ENCODE assay signal across 8 cellular contexts in the genomic region with DNA sequence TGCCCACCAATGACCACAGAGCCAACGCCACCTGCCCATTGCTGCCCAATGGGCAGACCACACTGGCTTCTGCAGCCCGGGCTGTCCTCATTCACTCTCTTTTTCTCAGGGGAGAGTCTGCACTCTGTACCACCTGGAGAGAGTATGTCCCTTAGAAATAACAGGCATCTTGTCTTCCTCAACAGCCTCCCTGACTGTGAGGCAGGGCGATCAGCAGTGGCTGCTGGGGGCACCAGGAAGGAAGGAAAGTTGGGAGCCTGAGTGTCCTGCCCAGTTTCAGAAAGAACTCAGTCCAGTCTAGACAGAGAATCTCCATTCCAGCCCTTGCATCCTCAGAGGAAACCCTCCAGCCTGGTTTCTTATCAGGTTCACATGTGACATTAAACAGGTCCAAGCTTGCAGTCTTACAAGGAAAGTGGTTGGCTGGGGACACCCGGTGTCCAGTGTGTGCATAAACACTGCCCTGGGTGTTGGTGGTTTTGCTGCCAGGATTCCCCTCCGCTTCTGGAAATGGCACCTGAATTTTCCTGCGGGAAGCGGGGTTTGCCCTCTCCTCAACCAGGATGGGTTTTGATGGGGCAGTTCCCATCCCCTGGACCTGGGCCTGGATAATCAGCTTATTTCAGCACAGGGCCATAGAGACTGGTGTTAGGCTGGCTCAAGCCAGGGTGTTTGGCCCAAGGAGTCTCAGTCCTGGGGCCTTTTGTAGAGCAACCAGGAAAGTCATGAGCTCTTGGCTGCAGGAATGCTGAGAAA. TPM values are rescaled to one million over a fixed set of nuclear protein-coding genes. Genes with fewer than 3 reads are reported as not detected.
DNase-seq lines count a peak whose midpoint lies in the region; ATAC-seq and TF ChIP-seq lines count a peak whose summit lies in the region.

No MANE protein-coding gene starts in this region.

- no peak for TF ChIP-seq POLR2A in adrenal gland (IDR thresholded peaks at IDR 0.05)

- H3K27me3 Mint-ChIP-seq in HFFc6 (ENCODE audit: insufficient read depth): peaks cover 2% of the 10 kb centered on the region

- intact Hi-C loops in adrenal gland (cut with DNase I): loop anchor here (5.0 kb wide), 1 partner anchor 165 kb away; no protein-coding TSS in a partner anchor
- intact Hi-C loops in left ventricle myocardium superior (cut with micrococcal nuclease): loop anchor here (5.0 kb wide), 1 partner anchor 165 kb away; no protein-coding TSS in a partner anchor
- intact Hi-C loops in sciatic nerve (cut with DNase I): no loop called here

- no peaks in the 10 kb centered on the region for H3K9me3 Mint-ChIP-seq in HFFc6

- peaks cover 15% of the 10 kb centered on the region for H3K4me1 Mint-ChIP-seq in HFFc6 (ENCODE audit: low read depth)

- H3K27me3 ChIP-seq in adrenal gland: no peaks in the 10 kb centered on the region

- H3K27ac ChIP-seq in adrenal gland: no peak overlapping the region

- no peak overlapping the region for H3K4me3 Mint-ChIP-seq in HFFc6

- DNase-seq in CD1c-positive myeloid dendritic cell (ENCODE audit: extremely low spot score): peak; percentile 41
- peak; percentile 69 for DNase-seq in HFFc6
- DNase-seq in adrenal gland: peak; percentile 56 to 89 (median 72)
- peak; percentile 79 for DNase-seq in left ventricle myocardium superior
- DNase-seq in sciatic nerve (ENCODE audit: low spot score): no peak
- no peak for DNase-seq in NCI-H187 treated with DMSO at 0.1 percent for 48 hours (lab: John Stamatoyannopoulos, UW)
- DNase-seq in NCI-H2107 (lab: John Stamatoyannopoulos, UW): no peak

- WGBS in adrenal gland, 4 donors: 37 to 61% (median 53%) methylated on average over 3 to 7 of the region's 7 CpGs

- H3K9me3 ChIP-seq in adrenal gland (replicated peaks in 1 of 3): no peaks in the 10 kb centered on the region

- ATAC-seq in left ventricle myocardium superior (peak; percentile 97), sciatic nerve (peak; percentile 90), HG03039 (IDR thresholded peaks at IDR 0.05; ENCODE audit: unreplicated experiment) (no peak)

- no peaks in the 10 kb centered on the region for H3K36me3 Mint-ChIP-seq in HFFc6 (ENCODE audit: low read depth)

- TF ChIP-seq CTCF in HFFc6 (IDR thresholded peaks at IDR 0.05): peak; percentile 83
- peak; percentile 44 to 85 (median 72) for TF ChIP-seq CTCF in adrenal gland (IDR thresholded peaks at IDR 0.05)

- H3K36me3 ChIP-seq in adrenal gland (replicated peaks in 1 of 2): no peaks in the 10 kb centered on the region

- no peak overlapping the region for H3K27ac Mint-ChIP-seq in HFFc6

- no peak overlapping the region for H3K4me3 ChIP-seq in adrenal gland

- H3K4me1 ChIP-seq in adrenal gland (replicated peaks in 1 of 2): peaks cover 0 to 5% of the 10 kb centered on the region in 2 donors

RNA-seq across cellular contexts. Expression of gene SSUH2, which starts 37.1 kb away (rescaled TPM):
- total RNA-seq in HFFc6 (2021; fragmentation: NEBNext Ultra II Directional; extraction: Animal tissue kit (Norgen Biotek cat#: 25700)): under 1 TPM in 4 of 6 experiments, not detected in 2; 0.28 to 0.51 (median 0.37) TPM
- total RNA-seq in adrenal gland (under 1 TPM in 5 of 8 donors, not detected in 3; 0.12 to 0.91 (median 0.43) TPM), left ventricle myocardium superior (0.57 TPM), sciatic nerve (0.53 TPM)
- polyA plus RNA-seq in adrenal gland: under 1 TPM; 0.51 to 0.72 (median 0.64) TPM

Comparison
In these comparisons a context has a peak if more than half of its experiments do, and no peak if none do; other contexts are left out.
1. DNase-seq: peak in CD1c-positive myeloid dendritic cell (single experiment), HFFc6 (single experiment), adrenal gland (7 of 7) and left ventricle myocardium superior (single experiment); none in sciatic nerve (single experiment), NCI-H187 treated with DMSO at 0.1 percent for 48 hours (single experiment) and NCI-H2107 (single experiment).